ENCODE assay signal across 8 cellular contexts in the genomic region with DNA sequence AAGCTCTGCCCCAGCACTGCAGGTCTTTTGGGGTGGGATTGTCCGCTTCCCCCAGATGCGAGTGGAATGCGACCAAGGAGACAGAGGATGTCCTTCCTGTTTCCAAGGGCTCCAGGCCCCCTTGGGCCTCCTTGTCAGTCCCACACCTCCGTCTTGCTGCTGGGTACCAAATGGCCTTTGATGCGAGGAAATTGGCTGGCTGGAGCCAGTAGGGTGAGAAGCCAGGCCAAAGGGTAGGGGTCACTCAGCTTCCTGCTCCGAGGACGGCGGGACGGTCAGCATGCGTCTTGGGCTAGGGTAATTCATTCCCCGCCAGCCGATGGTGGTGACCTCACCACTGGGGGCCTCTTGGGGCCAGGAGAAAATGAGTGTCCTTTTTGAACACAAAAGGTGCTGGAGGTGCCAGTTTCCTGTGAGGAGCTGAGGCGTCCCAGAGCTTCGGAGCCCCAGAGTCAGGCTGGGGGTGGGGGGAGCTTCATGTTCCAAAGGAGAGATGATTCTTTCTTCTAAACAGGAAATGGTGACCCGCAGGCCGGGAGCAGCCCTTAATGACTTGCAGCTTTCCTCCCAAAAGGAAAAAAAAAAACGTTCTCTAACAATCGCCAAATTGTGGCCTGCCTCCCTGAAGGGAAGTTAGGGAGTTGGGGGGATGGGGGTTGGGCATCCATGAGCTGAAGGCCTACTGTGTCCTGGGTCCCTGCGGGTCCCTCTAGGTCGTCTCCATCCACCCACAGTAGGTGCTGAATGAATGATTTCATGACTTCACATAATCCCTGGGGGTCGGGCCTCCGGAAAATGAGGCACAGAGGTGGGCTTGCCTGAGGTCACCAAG. TPM values are rescaled to one million over a fixed set of nuclear protein-coding genes. Genes with fewer than 3 reads are reported as not detected.
DNase-seq lines count a peak whose midpoint lies in the region; ATAC-seq and TF ChIP-seq lines count a peak whose summit lies in the region.

No MANE protein-coding gene starts in this region.

- H3K4me3 ChIP-seq in esophagus (ENCODE audit: low read depth in 1 of 2, low read length in 2 of 2) (no peak overlapping the region), mucosa of descending colon (no peak overlapping the region), vagina (no peak overlapping the region)

- H3K4me1 ChIP-seq in esophagus (ENCODE audit: control insufficient read depth in 2 of 2, insufficient read depth in 2 of 2, low read length in 1 of 2) (no peaks in the 10 kb centered on the region), mucosa of descending colon (ENCODE audit: low read depth) (no peaks in the 10 kb centered on the region), vagina (peaks cover 60% of the 10 kb centered on the region)

- intact Hi-C loops in activated CD4-positive, alpha-beta T cell treated with anti-CD3 and anti-CD28 coated beads for 36 hours (cut with DNase I, micrococcal nuclease), result loop anchor here in 1 of 2 experiments (10.0 kb wide), 1 partner anchor 475 kb away; no protein-coding TSS in a partner anchor
- intact Hi-C loops in mucosa of descending colon (cut with DNase I, micrococcal nuclease), result no loop called here
- intact Hi-C loops in vagina (cut with DNase I), result loop anchor here (5.0 kb wide), 1 partner anchor 38 kb away; no protein-coding TSS in a partner anchor

- no peaks in the 10 kb centered on the region for H3K27me3 Mint-ChIP-seq in activated CD4-positive, alpha-beta T cell treated with anti-CD3 and anti-CD28 coated beads for 36 hours
- no peaks in the 10 kb centered on the region for H3K27me3 Mint-ChIP-seq in activated T-cell treated with anti-CD3 and anti-CD28 coated beads, Interleukin-2, amount 50 U/mL, for 4 hours (ENCODE audit: low read depth)

- no peak overlapping the region for H3K4me3 Mint-ChIP-seq in activated CD4-positive, alpha-beta T cell treated with anti-CD3 and anti-CD28 coated beads for 36 hours
- H3K4me3 Mint-ChIP-seq in activated T-cell treated with anti-CD3 and anti-CD28 coated beads, Interleukin-2, amount 50 U/mL, for 4 hours, result no peak overlapping the region

- no peaks in the 10 kb centered on the region for H3K9me3 Mint-ChIP-seq in activated CD4-positive, alpha-beta T cell treated with anti-CD3 and anti-CD28 coated beads for 36 hours (ENCODE audit: low read depth)
- H3K9me3 Mint-ChIP-seq in activated T-cell treated with anti-CD3 and anti-CD28 coated beads, Interleukin-2, amount 50 U/mL, for 4 hours, result no peaks in the 10 kb centered on the region

- H3K9me3 ChIP-seq in esophagus (ENCODE audit: control insufficient read depth in 2 of 2, insufficient read depth in 1 of 2, low read depth in 1 of 2, low read length in 1 of 2) (no peaks in the 10 kb centered on the region), mucosa of descending colon (no peaks in the 10 kb centered on the region), vagina (no peaks in the 10 kb centered on the region)

- WGBS in esophagus, 2 donors, result 58 to 59% methylated on average over 22 of the region's 22 CpGs

- no peaks in the 10 kb centered on the region for H3K27me3 ChIP-seq in esophagus (ENCODE audit: control insufficient read depth in 1 of 2, insufficient read depth in 2 of 2, low read length in 2 of 2)
- no peaks in the 10 kb centered on the region for H3K27me3 ChIP-seq in vagina

- TF ChIP-seq POLR2A in vagina (IDR thresholded peaks at IDR 0.05), result no peak

- peak; percentile 44 for ATAC-seq in activated CD4-positive, alpha-beta T cell treated with anti-CD3 and anti-CD28 coated beads for 36 hours
- ATAC-seq in mucosa of descending colon (peak; percentile 21), HG02642 (IDR thresholded peaks at IDR 0.05; ENCODE audit: poor library complexity, unreplicated experiment) (no peak), GM18870 (IDR thresholded peaks at IDR 0.05; ENCODE audit: unreplicated experiment) (no peak)
- no peak for ATAC-seq in activated T-cell treated with anti-CD3 and anti-CD28 coated beads, Interleukin-2, amount 50 U/mL, for 4 hours

- peak; percentile 19 for DNase-seq in activated CD4-positive, alpha-beta T cell treated with anti-CD3 and anti-CD28 coated beads for 36 hours
- DNase-seq in activated CD4-positive, alpha-beta T cell treated with anti-CD3 and anti-CD28 coated beads for 1 hour, result no peak
- DNase-seq in mucosa of descending colon (peak in 1 of 3 donors; percentile 53), vagina (ENCODE audit: extremely low spot score in 2 of 2) (no peak)
- DNase-seq in activated T-cell treated with anti-CD3 and anti-CD28 coated beads, Interleukin-2, amount 50 U/mL, for 4 hours, result no peak

- CTCF ChIA-PET in activated CD4-positive, alpha-beta T cell treated with anti-CD3 and anti-CD28 coated beads for 36 hours (lab: Charles Lee), result interaction anchor here (0.6 to 2.5 kb wide), 6 partner anchors 10 to 130 kb away, joined by 3 to 10 read pairs (median 4); no protein-coding TSS in a partner anchor

- H3K36me3 ChIP-seq in esophagus (ENCODE audit: control insufficient read depth in 2 of 2, insufficient read depth in 2 of 2, low read length in 1 of 2) (no peaks in the 10 kb centered on the region), mucosa of descending colon (ENCODE audit: low read depth) (no peaks in the 10 kb centered on the region), vagina (no peaks in the 10 kb centered on the region)

- H3K4me1 Mint-ChIP-seq in activated CD4-positive, alpha-beta T cell treated with anti-CD3 and anti-CD28 coated beads for 36 hours, result no peaks in the 10 kb centered on the region
- no peaks in the 10 kb centered on the region for H3K4me1 Mint-ChIP-seq in activated T-cell treated with anti-CD3 and anti-CD28 coated beads, Interleukin-2, amount 50 U/mL, for 4 hours (ENCODE audit: low read depth)

- H3K36me3 Mint-ChIP-seq in activated CD4-positive, alpha-beta T cell treated with anti-CD3 and anti-CD28 coated beads for 36 hours (ENCODE audit: low read depth), result no peaks in the 10 kb centered on the region
- H3K36me3 Mint-ChIP-seq in activated T-cell treated with anti-CD3 and anti-CD28 coated beads, Interleukin-2, amount 50 U/mL, for 4 hours (ENCODE audit: insufficient read depth), result no peaks in the 10 kb centered on the region

- no peak for TF ChIP-seq CTCF in mucosa of descending colon (IDR thresholded peaks at IDR 0.05)
- no peak for TF ChIP-seq CTCF in vagina (IDR thresholded peaks at IDR 0.05)

- POLR2A ChIA-PET in activated CD4-positive, alpha-beta T cell treated with anti-CD3 and anti-CD28 coated beads for 36 hours (lab: Charles Lee), result interaction anchor here (0.6 to 0.8 kb wide), 2 partner anchors 97 to 176 kb away, joined by 3 to 4 read pairs; no protein-coding TSS in a partner anchor

- H3K27ac Mint-ChIP-seq in activated CD4-positive, alpha-beta T cell treated with anti-CD3 and anti-CD28 coated beads for 36 hours, result no peak overlapping the region

- H3K27ac ChIP-seq in esophagus (ENCODE audit: low read depth in 2 of 2, low read length in 1 of 2) (peak overlapping the region; percentile 60 to 69), vagina (peak overlapping the region; percentile 57)

RNA-seq across cellular contexts. Expression of a gene that starts 6.7 kb away (rescaled TPM):
- under 1 TPM; 0.25 to 0.34 TPM for total RNA-seq in activated CD4-positive, alpha-beta T cell treated with anti-CD3 and anti-CD28 coated beads for 36 hours
- polyA plus RNA-seq in esophagus, result 1 to 10 TPM in 1 of 2 donors, under 1 TPM in 1; 0.86 to 1.2 TPM
- total RNA-seq in mucosa of descending colon (1 to 10 TPM in 1 of 3 donors, under 1 TPM in 2; 0.78 to 4.5 (median 0.96) TPM), vagina (19.9 TPM)
- 1 to 10 TPM; 1.1 to 1.8 (median 1.3) TPM for total RNA-seq in activated T-cell treated with anti-CD3 and anti-CD28 coated beads, Interleukin-2, amount 50 U/mL, for 4 hours

RNA-seq across cellular contexts. Expression of a gene that starts 53.3 kb away (rescaled TPM):
- 10 to 100 TPM; 47.5 to 66.6 TPM for total RNA-seq in activated CD4-positive, alpha-beta T cell treated with anti-CD3 and anti-CD28 coated beads for 36 hours
- polyA plus RNA-seq in esophagus, result 10 to 100 TPM; 21.0 to 30.3 TPM
- total RNA-seq in mucosa of descending colon, result 10 to 100 TPM; 81.3 to 89.0 (median 88.2) TPM
- 153 TPM for total RNA-seq in vagina
- total RNA-seq in activated T-cell treated with anti-CD3 and anti-CD28 coated beads, Interleukin-2, amount 50 U/mL, for 4 hours, result 10 to 100 TPM; 71.1 to 81.9 (median 77.5) TPM

Comparison
In these comparisons a context has a peak if more than half of its experiments do, and no peak if none do; other contexts are left out.
1. ATAC-seq: peak in activated CD4-positive, alpha-beta T cell treated with anti-CD3 and anti-CD28 coated beads for 36 hours (single experiment) and mucosa of descending colon (single experiment); none in HG02642 (single experiment), GM18870 (single experiment) and activated T-cell treated with anti-CD3 and anti-CD28 coated beads, Interleukin-2, amount 50 U/mL, for 4 hours (0 of 2).